19 cellular contexts compared by ENCODE assay signal in the genomic region with DNA sequence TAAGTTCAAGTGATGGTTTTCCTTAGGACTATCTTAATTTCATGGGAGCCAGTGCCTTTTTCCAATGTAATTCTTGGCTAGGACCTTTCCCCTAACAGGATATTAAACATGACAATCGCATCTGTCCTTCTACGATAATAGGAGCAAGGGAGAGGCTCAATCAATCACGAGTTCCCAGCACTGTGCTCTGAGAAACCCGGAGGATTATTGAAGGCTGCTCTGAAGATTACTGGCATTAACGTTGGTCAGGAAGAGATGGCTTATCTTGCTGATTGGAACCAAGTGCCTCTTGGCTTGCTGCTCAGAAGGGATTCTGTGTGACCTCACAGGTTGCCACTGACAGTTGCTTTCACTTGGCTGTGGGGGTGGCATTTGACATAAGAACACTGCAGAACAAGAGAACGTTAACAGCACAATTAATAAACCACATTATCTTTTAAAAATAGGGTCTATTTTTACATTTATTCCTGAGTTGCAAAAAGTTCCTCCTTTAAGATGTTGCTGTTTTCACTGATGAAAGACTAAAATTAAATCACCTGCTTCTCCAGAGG.
"Had no signal": no experiment of that assay in that cellular context is flagged by ENCODE, and none has a peak within 500 bp of the region (broad histone marks: within the 10 kb centered on the region; RNA-seq: fewer than 3 reads in every experiment).

No MANE protein-coding gene starts in this region.

- DNase-seq: activated CD4-positive, alpha-beta T cell treated with anti-CD3 and anti-CD28 coated beads, Interleukin-2, amount 50 U/mL, for 4 hours; activated CD8-positive, alpha-beta memory T cell treated with anti-CD3 and anti-CD28 coated beads, Interleukin-2, amount 50 U/mL, for 48 hours; activated naive CD4-positive, alpha-beta T cell; activated naive CD8-positive, alpha-beta T cell treated with anti-CD3 and anti-CD28 coated beads for 36 hours; activated T-cell treated with anti-CD3 and anti-CD28 coated beads, Interleukin-2, amount 50 U/mL, for 4 hours; effector memory CD8-positive, alpha-beta T cell; left ventricle myocardium superior; mammary epithelial cell; midbrain; natural killer cell; pancreas; small intestine; stimulated activated CD4-positive, alpha-beta T cell treated with anti-CD3 and anti-CD28 coated beads, Interleukin-15, amount 100 ng/mL, for 24 hours; stimulated activated naive B cell treated with anti-CD40 and anti-IgM and Interleukin-4, amounts not matched to agents 10 μg/mL and 1 μg/mL and 100 μg/mL, for 72 hours; T-cell; upper lobe of left lung had no signal

- H3K4me1 ChIP-seq: breast epithelium, esophagus muscularis mucosa, pancreas, upper lobe of left lung had no signal

- H3K36me3 ChIP-seq: breast epithelium, esophagus muscularis mucosa, pancreas, thoracic aorta, upper lobe of left lung had no signal

- H3K27ac ChIP-seq: breast epithelium, esophagus muscularis mucosa, pancreas, thoracic aorta, upper lobe of left lung had no signal

- H3K27me3 ChIP-seq: esophagus muscularis mucosa, pancreas, upper lobe of left lung had no signal

- H3K9me3 ChIP-seq: breast epithelium, esophagus muscularis mucosa, pancreas, thoracic aorta, upper lobe of left lung had no signal

- H3K4me3 ChIP-seq: breast epithelium, esophagus muscularis mucosa, pancreas, thoracic aorta, upper lobe of left lung had no signal
